ENCODE assay signal across 3 cellular contexts in the genomic region with DNA sequence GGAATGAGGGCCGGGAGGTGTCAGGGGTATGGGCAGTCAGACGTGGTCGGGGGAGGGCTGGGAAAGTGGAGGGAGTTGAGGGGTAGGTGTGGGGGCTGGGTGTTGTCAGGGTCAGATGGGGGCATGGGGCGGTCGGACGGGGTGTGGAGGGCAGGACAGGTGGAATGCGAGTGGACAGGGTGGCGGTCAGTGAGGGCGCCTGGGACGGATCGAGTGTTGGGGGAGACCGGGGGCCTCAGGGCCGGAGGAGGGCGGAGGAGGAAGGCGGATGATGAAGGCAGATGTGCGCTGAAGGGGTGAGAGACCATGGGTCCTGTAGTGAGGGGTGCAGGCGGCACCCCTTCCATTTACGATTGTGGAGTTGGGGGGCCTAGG.
TF ChIP-seq lines count a peak whose summit lies in the region.

No MANE protein-coding gene starts in this region.

TF ChIP-seq in SK-N-SH, 30 proteins besides CTCF, POLR2A, EP300 and RAD21 (continued from another document):
- TF ChIP-seq, protein P1, sequence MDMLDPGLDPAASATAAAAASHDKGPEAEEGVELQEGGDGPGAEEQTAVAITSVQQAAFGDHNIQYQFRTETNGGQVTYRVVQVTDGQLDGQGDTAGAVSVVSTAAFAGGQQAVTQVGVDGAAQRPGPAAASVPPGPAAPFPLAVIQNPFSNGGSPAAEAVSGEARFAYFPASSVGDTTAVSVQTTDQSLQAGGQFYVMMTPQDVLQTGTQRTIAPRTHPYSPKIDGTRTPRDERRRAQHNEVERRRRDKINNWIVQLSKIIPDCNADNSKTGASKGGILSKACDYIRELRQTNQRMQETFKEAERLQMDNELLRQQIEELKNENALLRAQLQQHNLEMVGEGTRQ (IDR thresholded peaks at IDR 0.05; ENCODE audit: borderline replicate concordance, low read depth, low read length), result no peak
- TF ChIP-seq, protein P2, sequence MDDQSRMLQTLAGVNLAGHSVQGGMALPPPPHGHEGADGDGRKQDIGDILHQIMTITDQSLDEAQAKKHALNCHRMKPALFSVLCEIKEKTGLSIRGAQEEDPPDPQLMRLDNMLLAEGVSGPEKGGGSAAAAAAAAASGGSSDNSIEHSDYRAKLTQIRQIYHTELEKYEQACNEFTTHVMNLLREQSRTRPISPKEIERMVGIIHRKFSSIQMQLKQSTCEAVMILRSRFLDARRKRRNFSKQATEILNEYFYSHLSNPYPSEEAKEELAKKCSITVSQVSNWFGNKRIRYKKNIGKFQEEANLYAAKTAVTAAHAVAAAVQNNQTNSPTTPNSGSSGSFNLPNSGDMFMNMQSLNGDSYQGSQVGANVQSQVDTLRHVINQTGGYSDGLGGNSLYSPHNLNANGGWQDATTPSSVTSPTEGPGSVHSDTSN (IDR thresholded peaks at IDR 0.05), result no peak
- TF ChIP-seq POLR2AphosphoS5 (IDR thresholded peaks at IDR 0.05; ENCODE audit: low read depth, low read length) (no peak), RCOR1 (IDR thresholded peaks at IDR 0.05; ENCODE audit: low read length) (no peak), TEAD4 (IDR thresholded peaks at IDR 0.05; ENCODE audit: borderline replicate concordance, insufficient read depth) (no peak)

TF ChIP-seq in HEK293, 187 proteins besides CTCF, POLR2A, EP300 and RAD21 (continued from another document):
- TF ChIP-seq MYNN (tag by site-specific recombination; IDR thresholded peaks at IDR 0.05; ENCODE audit: borderline replicate concordance) (no peak), ZNF654 (tag by site-specific recombination; IDR thresholded peaks at IDR 0.05; ENCODE audit: low read depth) (no peak), ZFP41 (tag by site-specific recombination; IDR thresholded peaks at IDR 0.05; ENCODE audit: borderline replicate concordance) (no peak), BCL11B (tag by site-specific recombination; IDR thresholded peaks at IDR 0.05; ENCODE audit: low read depth) (no peak), ZSCAN30 (tag by site-specific recombination; IDR thresholded peaks at IDR 0.05) (no peak), ZNF747 (tag by site-specific recombination; IDR thresholded peaks at IDR 0.05) (no peak), ZNF843 (tag by site-specific recombination; IDR thresholded peaks at IDR 0.05) (no peak), SP2 (tag by site-specific recombination; IDR thresholded peaks at IDR 0.05) (no peak), ZNF23 (tag by site-specific recombination; IDR thresholded peaks at IDR 0.05; ENCODE audit: borderline replicate concordance) (no peak), ZNF548 (tag by site-specific recombination; IDR thresholded peaks at IDR 0.05) (no peak), ZNF404 (tag by site-specific recombination; IDR thresholded peaks at IDR 0.05) (no peak), ZNF214 (tag by site-specific recombination; IDR thresholded peaks at IDR 0.05; ENCODE audit: borderline replicate concordance) (no peak), ZNF571 (tag by site-specific recombination; IDR thresholded peaks at IDR 0.05) (no peak)
- TF ChIP-seq, protein P3, sequence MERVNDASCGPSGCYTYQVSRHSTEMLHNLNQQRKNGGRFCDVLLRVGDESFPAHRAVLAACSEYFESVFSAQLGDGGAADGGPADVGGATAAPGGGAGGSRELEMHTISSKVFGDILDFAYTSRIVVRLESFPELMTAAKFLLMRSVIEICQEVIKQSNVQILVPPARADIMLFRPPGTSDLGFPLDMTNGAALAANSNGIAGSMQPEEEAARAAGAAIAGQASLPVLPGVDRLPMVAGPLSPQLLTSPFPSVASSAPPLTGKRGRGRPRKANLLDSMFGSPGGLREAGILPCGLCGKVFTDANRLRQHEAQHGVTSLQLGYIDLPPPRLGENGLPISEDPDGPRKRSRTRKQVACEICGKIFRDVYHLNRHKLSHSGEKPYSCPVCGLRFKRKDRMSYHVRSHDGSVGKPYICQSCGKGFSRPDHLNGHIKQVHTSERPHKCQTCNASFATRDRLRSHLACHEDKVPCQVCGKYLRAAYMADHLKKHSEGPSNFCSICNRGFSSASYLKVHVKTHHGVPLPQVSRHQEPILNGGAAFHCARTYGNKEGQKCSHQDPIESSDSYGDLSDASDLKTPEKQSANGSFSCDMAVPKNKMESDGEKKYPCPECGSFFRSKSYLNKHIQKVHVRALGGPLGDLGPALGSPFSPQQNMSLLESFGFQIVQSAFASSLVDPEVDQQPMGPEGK (tag by site-specific recombination; IDR thresholded peaks at IDR 0.05), result peak; percentile 32; the same call in 1 of the 2 replicates
- TF ChIP-seq, protein P4, sequence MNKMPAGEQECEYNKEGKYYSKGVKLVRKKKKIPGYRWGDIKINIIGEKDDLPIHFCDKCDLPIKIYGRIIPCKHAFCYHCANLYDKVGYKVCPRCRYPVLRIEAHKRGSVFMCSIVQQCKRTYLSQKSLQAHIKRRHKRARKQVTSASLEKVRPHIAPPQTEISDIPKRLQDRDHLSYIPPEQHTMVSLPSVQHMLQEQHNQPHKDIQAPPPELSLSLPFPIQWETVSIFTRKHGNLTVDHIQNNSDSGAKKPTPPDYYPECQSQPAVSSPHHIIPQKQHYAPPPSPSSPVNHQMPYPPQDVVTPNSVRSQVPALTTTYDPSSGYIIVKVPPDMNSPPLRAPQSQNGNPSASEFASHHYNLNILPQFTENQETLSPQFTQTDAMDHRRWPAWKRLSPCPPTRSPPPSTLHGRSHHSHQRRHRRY (tag by site-specific recombination; IDR thresholded peaks at IDR 0.05), result no peak
- TF ChIP-seq, protein P5, sequence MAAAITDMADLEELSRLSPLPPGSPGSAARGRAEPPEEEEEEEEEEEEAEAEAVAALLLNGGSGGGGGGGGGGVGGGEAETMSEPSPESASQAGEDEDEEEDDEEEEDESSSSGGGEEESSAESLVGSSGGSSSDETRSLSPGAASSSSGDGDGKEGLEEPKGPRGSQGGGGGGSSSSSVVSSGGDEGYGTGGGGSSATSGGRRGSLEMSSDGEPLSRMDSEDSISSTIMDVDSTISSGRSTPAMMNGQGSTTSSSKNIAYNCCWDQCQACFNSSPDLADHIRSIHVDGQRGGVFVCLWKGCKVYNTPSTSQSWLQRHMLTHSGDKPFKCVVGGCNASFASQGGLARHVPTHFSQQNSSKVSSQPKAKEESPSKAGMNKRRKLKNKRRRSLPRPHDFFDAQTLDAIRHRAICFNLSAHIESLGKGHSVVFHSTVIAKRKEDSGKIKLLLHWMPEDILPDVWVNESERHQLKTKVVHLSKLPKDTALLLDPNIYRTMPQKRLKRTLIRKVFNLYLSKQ (tag by site-specific recombination; IDR thresholded peaks at IDR 0.05; ENCODE audit: borderline replicate concordance), result no peak
- TF ChIP-seq, protein P6, sequence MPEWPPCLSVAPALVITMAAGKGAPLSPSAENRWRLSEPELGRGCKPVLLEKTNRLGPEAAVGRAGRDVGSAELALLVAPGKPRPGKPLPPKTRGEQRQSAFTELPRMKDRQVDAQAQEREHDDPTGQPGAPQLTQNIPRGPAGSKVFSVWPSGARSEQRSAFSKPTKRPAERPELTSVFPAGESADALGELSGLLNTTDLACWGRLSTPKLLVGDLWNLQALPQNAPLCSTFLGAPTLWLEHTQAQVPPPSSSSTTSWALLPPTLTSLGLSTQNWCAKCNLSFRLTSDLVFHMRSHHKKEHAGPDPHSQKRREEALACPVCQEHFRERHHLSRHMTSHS (tag by site-specific recombination; IDR thresholded peaks at IDR 0.05), result 0 out of 2 replicates have a peak, but pooled peaks have one; percentile 3
- TF ChIP-seq, protein P7, sequence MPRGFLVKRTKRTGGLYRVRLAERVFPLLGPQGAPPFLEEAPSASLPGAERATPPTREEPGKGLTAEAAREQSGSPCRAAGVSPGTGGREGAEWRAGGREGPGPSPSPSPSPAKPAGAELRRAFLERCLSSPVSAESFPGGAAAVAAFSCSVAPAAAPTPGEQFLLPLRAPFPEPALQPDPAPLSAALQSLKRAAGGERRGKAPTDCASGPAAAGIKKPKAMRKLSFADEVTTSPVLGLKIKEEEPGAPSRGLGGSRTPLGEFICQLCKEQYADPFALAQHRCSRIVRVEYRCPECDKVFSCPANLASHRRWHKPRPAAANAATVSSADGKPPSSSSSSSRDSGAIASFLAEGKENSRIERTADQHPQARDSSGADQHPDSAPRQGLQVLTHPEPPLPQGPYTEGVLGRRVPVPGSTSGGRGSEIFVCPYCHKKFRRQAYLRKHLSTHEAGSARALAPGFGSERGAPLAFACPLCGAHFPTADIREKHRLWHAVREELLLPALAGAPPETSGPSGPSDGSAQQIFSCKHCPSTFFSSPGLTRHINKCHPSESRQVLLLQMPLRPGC (tag by site-specific recombination; IDR thresholded peaks at IDR 0.05), result no peak

TF ChIP-seq in HepG2, 621 proteins besides CTCF, POLR2A, EP300 and RAD21 (continued from another document and continues in another):
- TF ChIP-seq, protein P8, sequence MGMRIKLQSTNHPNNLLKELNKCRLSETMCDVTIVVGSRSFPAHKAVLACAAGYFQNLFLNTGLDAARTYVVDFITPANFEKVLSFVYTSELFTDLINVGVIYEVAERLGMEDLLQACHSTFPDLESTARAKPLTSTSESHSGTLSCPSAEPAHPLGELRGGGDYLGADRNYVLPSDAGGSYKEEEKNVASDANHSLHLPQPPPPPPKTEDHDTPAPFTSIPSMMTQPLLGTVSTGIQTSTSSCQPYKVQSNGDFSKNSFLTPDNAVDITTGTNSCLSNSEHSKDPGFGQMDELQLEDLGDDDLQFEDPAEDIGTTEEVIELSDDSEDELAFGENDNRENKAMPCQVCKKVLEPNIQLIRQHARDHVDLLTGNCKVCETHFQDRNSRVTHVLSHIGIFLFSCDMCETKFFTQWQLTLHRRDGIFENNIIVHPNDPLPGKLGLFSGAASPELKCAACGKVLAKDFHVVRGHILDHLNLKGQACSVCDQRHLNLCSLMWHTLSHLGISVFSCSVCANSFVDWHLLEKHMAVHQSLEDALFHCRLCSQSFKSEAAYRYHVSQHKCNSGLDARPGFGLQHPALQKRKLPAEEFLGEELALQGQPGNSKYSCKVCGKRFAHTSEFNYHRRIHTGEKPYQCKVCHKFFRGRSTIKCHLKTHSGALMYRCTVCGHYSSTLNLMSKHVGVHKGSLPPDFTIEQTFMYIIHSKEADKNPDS (CRISPR knock-in tag; IDR thresholded peaks at IDR 0.05), result no peak
- TF ChIP-seq ZBTB38 (CRISPR knock-in tag; IDR thresholded peaks at IDR 0.05) (0 out of 2 replicates have a peak, but pooled peaks have one; percentile 9), THYN1 (CRISPR knock-in tag; IDR thresholded peaks at IDR 0.05; ENCODE audit: borderline replicate concordance, low read depth) (no peak), IRX3 (CRISPR knock-in tag; IDR thresholded peaks at IDR 0.05; ENCODE audit: borderline replicate concordance, low read depth) (no peak), ZNF678 (CRISPR knock-in tag; IDR thresholded peaks at IDR 0.05) (no peak), MYC (CRISPR knock-in tag; IDR thresholded peaks at IDR 0.05; ENCODE audit: borderline replicate concordance) (0 out of 2 replicates have a peak, but pooled peaks have one; percentile 15), NCOA1 (CRISPR knock-in tag; IDR thresholded peaks at IDR 0.05) (no peak), KAT8 (CRISPR knock-in tag; IDR thresholded peaks at IDR 0.05) (no peak), NR2F1 (CRISPR knock-in tag; IDR thresholded peaks at IDR 0.05) (no peak), ZNF33B (CRISPR knock-in tag; IDR thresholded peaks at IDR 0.05) (no peak), POLR2G (IDR thresholded peaks at IDR 0.05; ENCODE audit: low read depth, low read length) (no peak), ZNF33A (CRISPR knock-in tag; IDR thresholded peaks at IDR 0.05; ENCODE audit: borderline replicate concordance) (no peak), ZSCAN9 (CRISPR knock-in tag; IDR thresholded peaks at IDR 0.05; ENCODE audit: borderline replicate concordance) (no peak), ARNT (IDR thresholded peaks at IDR 0.05) (no peak), MATR3 (CRISPR knock-in tag; IDR thresholded peaks at IDR 0.05) (no peak)
- TF ChIP-seq, protein P9, sequence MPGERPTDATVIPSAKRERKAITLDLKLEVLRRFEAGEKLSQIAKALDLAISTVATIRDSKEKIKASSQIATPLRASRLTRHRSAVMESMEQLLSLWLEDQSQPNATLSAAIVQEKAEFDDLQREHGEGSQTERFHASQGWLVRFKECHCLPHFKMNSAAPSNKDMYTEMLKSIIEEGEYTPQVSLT (CRISPR knock-in tag; IDR thresholded peaks at IDR 0.05; ENCODE audit: borderline replicate concordance, low read depth), result no peak
- TF ChIP-seq, protein P10, sequence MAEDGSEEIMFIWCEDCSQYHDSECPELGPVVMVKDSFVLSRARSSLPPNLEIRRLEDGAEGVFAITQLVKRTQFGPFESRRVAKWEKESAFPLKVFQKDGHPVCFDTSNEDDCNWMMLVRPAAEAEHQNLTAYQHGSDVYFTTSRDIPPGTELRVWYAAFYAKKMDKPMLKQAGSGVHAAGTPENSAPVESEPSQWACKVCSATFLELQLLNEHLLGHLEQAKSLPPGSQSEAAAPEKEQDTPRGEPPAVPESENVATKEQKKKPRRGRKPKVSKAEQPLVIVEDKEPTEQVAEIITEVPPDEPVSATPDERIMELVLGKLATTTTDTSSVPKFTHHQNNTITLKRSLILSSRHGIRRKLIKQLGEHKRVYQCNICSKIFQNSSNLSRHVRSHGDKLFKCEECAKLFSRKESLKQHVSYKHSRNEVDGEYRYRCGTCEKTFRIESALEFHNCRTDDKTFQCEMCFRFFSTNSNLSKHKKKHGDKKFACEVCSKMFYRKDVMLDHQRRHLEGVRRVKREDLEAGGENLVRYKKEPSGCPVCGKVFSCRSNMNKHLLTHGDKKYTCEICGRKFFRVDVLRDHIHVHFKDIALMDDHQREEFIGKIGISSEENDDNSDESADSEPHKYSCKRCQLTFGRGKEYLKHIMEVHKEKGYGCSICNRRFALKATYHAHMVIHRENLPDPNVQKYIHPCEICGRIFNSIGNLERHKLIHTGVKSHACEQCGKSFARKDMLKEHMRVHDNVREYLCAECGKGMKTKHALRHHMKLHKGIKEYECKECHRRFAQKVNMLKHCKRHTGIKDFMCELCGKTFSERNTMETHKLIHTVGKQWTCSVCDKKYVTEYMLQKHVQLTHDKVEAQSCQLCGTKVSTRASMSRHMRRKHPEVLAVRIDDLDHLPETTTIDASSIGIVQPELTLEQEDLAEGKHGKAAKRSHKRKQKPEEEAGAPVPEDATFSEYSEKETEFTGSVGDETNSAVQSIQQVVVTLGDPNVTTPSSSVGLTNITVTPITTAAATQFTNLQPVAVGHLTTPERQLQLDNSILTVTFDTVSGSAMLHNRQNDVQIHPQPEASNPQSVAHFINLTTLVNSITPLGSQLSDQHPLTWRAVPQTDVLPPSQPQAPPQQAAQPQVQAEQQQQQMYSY (CRISPR knock-in tag; IDR thresholded peaks at IDR 0.05), result no peak
- TF ChIP-seq, protein P11, sequence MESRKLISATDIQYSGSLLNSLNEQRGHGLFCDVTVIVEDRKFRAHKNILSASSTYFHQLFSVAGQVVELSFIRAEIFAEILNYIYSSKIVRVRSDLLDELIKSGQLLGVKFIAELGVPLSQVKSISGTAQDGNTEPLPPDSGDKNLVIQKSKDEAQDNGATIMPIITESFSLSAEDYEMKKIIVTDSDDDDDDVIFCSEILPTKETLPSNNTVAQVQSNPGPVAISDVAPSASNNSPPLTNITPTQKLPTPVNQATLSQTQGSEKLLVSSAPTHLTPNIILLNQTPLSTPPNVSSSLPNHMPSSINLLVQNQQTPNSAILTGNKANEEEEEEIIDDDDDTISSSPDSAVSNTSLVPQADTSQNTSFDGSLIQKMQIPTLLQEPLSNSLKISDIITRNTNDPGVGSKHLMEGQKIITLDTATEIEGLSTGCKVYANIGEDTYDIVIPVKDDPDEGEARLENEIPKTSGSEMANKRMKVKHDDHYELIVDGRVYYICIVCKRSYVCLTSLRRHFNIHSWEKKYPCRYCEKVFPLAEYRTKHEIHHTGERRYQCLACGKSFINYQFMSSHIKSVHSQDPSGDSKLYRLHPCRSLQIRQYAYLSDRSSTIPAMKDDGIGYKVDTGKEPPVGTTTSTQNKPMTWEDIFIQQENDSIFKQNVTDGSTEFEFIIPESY (CRISPR knock-in tag; IDR thresholded peaks at IDR 0.05), result 0 out of 2 replicates have a peak, but pooled peaks have one; percentile 27
